Comparison of ENCODE assay signal across 26 cellular contexts in the genomic region with DNA sequence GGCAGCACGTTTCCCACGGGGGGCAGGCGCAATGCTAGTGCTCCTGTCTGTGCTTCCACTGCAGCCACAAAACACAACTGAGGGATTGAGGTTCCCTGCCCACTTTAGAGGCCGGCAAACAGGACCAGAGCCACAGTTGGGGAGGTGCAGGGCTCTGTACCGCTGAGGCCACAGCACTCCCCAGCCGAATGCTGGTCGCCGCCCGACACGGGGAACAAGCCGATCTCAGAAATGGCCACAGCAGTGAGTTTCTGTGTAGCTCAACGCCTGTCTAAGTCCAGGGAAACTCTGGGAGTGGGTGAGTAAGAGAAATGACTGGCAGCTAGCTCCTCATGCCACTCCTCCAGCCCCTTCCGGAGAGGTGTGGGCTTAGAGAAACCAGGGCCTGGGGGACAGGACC.
"Had no signal": no experiment of that assay in that cellular context is flagged by ENCODE, and none has a peak within 500 bp of the region (broad histone marks: within the 10 kb centered on the region; RNA-seq: fewer than 3 reads in every experiment).

No MANE protein-coding gene starts in this region.

- H3K27ac ChIP-seq: dorsolateral prefrontal cortex, epithelial cell of prostate, gastrocnemius medialis, heart left ventricle, hepatocyte, left lung, ovary, psoas muscle, right lobe of liver, stomach, thyroid gland, vagina had no signal

- ATAC-seq: gastrocnemius medialis; left lung; naive thymus-derived CD4-positive, alpha-beta T cell; psoas muscle; right lobe of liver had no signal

- H3K27me3 ChIP-seq: gastrocnemius medialis, heart left ventricle, hepatocyte, left lung, ovary, right lobe of liver, thyroid gland, vagina had no signal

- H3K9me3 ChIP-seq: gastrocnemius medialis, left lung, ovary, right lobe of liver, thyroid gland, vagina had no signal

- FAIRE-seq: colon, small intestine had no signal

- H3K4me3 ChIP-seq: dorsolateral prefrontal cortex, gastrocnemius medialis, heart left ventricle, hepatocyte, left lung, ovary, psoas muscle, right lobe of liver, stomach, thyroid gland, vagina had no signal

- DNase-seq: dorsolateral prefrontal cortex; effector CD4-positive, alpha-beta T cell; foreskin fibroblast; gastrocnemius medialis; left cardiac atrium; mesenchymal stem cell; midbrain; naive thymus-derived CD4-positive, alpha-beta T cell; occipital lobe; ovary; psoas muscle; right lobe of liver; small intestine; stimulated activated CD4-positive, alpha-beta T cell treated with anti-CD3 and anti-CD28 coated beads, Interleukin-15, amount 100 ng/mL, for 24 hours; stimulated activated CD4-positive, alpha-beta T cell treated with anti-CD3 and anti-CD28 coated beads, Interleukin-2, amount 100 ng/mL, for 48 hours; stimulated activated CD8-positive, alpha-beta memory T cell treated with anti-CD3 and anti-CD28 coated beads, Interleukin-4, amount 100 ng/mL, for 48 hours; stimulated activated naive CD4-positive, alpha-beta T cell treated with Interleukin-2 at 50 U/mL for 16 hours; stomach; thyroid gland; trophoblast cell had no signal

- H3K4me1 ChIP-seq: gastrocnemius medialis, left lung, psoas muscle, right lobe of liver, stomach, thyroid gland, vagina had no signal

- H3K36me3 ChIP-seq: gastrocnemius medialis, heart left ventricle, left lung, ovary, right lobe of liver, stomach, thyroid gland, vagina had no signal
